Comparison of ENCODE assay signal across 13 cellular contexts in the genomic region with DNA sequence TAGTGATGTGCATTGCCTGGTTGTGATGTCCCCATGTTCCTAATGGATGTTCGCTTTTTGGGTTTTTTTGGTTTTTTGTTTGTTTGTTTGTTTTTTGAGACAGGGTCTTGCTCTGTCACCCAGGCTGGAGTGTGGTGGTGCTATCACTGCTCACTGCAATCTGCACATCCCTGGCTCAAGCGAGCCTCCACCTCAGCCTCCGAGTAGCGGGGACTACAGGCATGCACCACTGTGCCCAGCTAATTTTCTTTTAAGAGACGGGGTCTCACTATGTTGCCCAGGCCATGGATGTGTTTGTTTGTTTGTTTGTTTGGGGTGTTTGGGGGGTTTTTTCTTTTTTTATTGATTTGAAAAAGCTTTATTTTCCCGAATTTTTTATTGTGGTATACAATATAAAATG. TPM values are rescaled to one million over a fixed set of nuclear protein-coding genes. Genes with fewer than 3 reads are reported as not detected.
DNase-seq lines count a peak whose midpoint lies in the region; ATAC-seq, FAIRE-seq and TF ChIP-seq lines count a peak whose summit lies in the region.
"Had no signal": no experiment of that assay in that cellular context is flagged by ENCODE, and none has a peak within 500 bp of the region (broad histone marks: within the 10 kb centered on the region; RNA-seq: fewer than 3 reads in every experiment).

No MANE protein-coding gene starts in this region.

- H3K27ac ChIP-seq in CD8-positive, alpha-beta memory T cell (ENCODE audit: low read depth, low read length), result no peak overlapping the region
- H3K27ac ChIP-seq in right atrium auricular region (peak overlapping the region in 1 of 2 donors; percentile 35), sigmoid colon (peak overlapping the region; percentile 98 to 100 (median 99))
- H3K27ac ChIP-seq: VCaP had no signal

- peaks cover 47 to 53% of the 10 kb centered on the region in 2 donors for H3K27me3 Mint-ChIP-seq in CD8-positive, alpha-beta memory T cell
- H3K27me3 Mint-ChIP-seq in WTC11 (ENCODE audit: low read depth), result peaks cover 8% of the 10 kb centered on the region

- DNase-seq in CD8-positive, alpha-beta memory T cell, result no peak
- no peak for DNase-seq in WTC11 (ENCODE audit: low spot score)
- peak; percentile 57 for DNase-seq in right atrium auricular region (ENCODE audit: low spot score)
- DNase-seq in sigmoid colon, result peak; percentile 59
- DNase-seq in urothelium cell line (ENCODE audit: low spot score), result no peak
- DNase-seq: activated gamma-delta T cell treated with Interleukin-2 at 50 U/mL for 16 hours, retina had no signal

- H3K9me3 Mint-ChIP-seq in CD8-positive, alpha-beta memory T cell, result peaks cover 25 to 32% (median 27%) of the 10 kb centered on the region in 5 donors
- H3K9me3 Mint-ChIP-seq in WTC11, result peaks cover 37% of the 10 kb centered on the region

- H3K27me3 ChIP-seq in CD8-positive, alpha-beta memory T cell (ENCODE audit: insufficient read depth, low read length, poor library complexity, severe bottlenecking), result no peaks in the 10 kb centered on the region
- H3K27me3 ChIP-seq in right atrium auricular region (no peaks in the 10 kb centered on the region), sigmoid colon (no peaks in the 10 kb centered on the region)

- 76 to 82% methylated on average over 6 of the region's 6 CpGs for WGBS in sigmoid colon, 2 donors

- no peak for TF ChIP-seq EP300 in sigmoid colon (IDR thresholded peaks at IDR 0.05)

- no peak for ATAC-seq in WTC11
- no peak for ATAC-seq in GM21576 (IDR thresholded peaks at IDR 0.05; ENCODE audit: unreplicated experiment)
- ATAC-seq in HG02759 (IDR thresholded peaks at IDR 0.05; ENCODE audit: unreplicated experiment), result no peak

- CTCF ChIA-PET in CD8-positive, alpha-beta memory T cell (lab: Charles Lee), result no interaction called here
- CTCF ChIA-PET in WTC11 (lab: Charles Lee), result interaction anchor here (5.0 kb wide), 1 partner anchor 128 kb away, joined by 33 read pairs; no protein-coding TSS in a partner anchor

- peak overlapping the region in 1 of 8 donors; percentile 38 for H3K27ac Mint-ChIP-seq in CD8-positive, alpha-beta memory T cell
- no peak overlapping the region for H3K27ac Mint-ChIP-seq in WTC11

- H3K4me1 Mint-ChIP-seq in CD8-positive, alpha-beta memory T cell, result peaks cover 11 to 25% (median 16%) of the 10 kb centered on the region in 3 donors
- peaks cover 6% of the 10 kb centered on the region for H3K4me1 Mint-ChIP-seq in WTC11

- H3K36me3 ChIP-seq in CD8-positive, alpha-beta memory T cell (ENCODE audit: insufficient read depth, low read length), result no peaks in the 10 kb centered on the region
- no peaks in the 10 kb centered on the region for H3K36me3 ChIP-seq in right atrium auricular region
- no peaks in the 10 kb centered on the region for H3K36me3 ChIP-seq in sigmoid colon
- H3K36me3 ChIP-seq: Peyer's patch had no signal

- no peak for FAIRE-seq in urothelium cell line (lab: Jason Lieb, UNC)
- FAIRE-seq: endometrium had no signal

- H3K4me3 ChIP-seq in CD8-positive, alpha-beta memory T cell (ENCODE audit: low read length), result no peak overlapping the region
- peak overlapping the region in 1 of 2 donors; percentile 88 for H3K4me3 ChIP-seq in right atrium auricular region
- peak overlapping the region; percentile 89 to 98 (median 92) for H3K4me3 ChIP-seq in sigmoid colon

- no peak for TF ChIP-seq CTCF in WTC11 (IDR thresholded peaks at IDR 0.05)
- TF ChIP-seq CTCF in right atrium auricular region (IDR thresholded peaks at IDR 0.05), result no peak
- no peak for TF ChIP-seq CTCF in sigmoid colon (IDR thresholded peaks at IDR 0.05)

- H3K4me1 ChIP-seq in CD8-positive, alpha-beta memory T cell (ENCODE audit: insufficient read depth, low read length), result no peaks in the 10 kb centered on the region
- H3K4me1 ChIP-seq in right atrium auricular region, result peaks cover 0 to 6% of the 10 kb centered on the region in 2 donors
- H3K4me1 ChIP-seq in sigmoid colon, result peaks cover 0 to 48% (median 36%) of the 10 kb centered on the region in 4 donors

- POLR2A ChIA-PET in CD8-positive, alpha-beta memory T cell (lab: Charles Lee), result no interaction called here
- POLR2A ChIA-PET in WTC11 (lab: Charles Lee), result no interaction called here

- peak overlapping the region in 6 of 7 donors; percentile 37 to 88 (median 57) for H3K4me3 Mint-ChIP-seq in CD8-positive, alpha-beta memory T cell
- no peak overlapping the region; the same call in 1 of the 2 replicates for H3K4me3 Mint-ChIP-seq in WTC11

- H3K9me3 ChIP-seq in CD8-positive, alpha-beta memory T cell (ENCODE audit: low read length), result no peaks in the 10 kb centered on the region
- H3K9me3 ChIP-seq in right atrium auricular region (peaks cover 0 to 15% of the 10 kb centered on the region in 2 donors), sigmoid colon (peaks cover 0 to 8% (median 0%) of the 10 kb centered on the region in 4 donors)

- intact Hi-C loops in sigmoid colon (cut with DNase I), result no loop called here

- no peak for TF ChIP-seq POLR2A in sigmoid colon (IDR thresholded peaks at IDR 0.05)

- H3K36me3 Mint-ChIP-seq in CD8-positive, alpha-beta memory T cell, result peaks cover 0 to 36% (median 3%) of the 10 kb centered on the region in 3 donors
- peaks cover 43% of the 10 kb centered on the region for H3K36me3 Mint-ChIP-seq in WTC11

TF ChIP-seq in WTC11, 78 proteins besides CTCF, POLR2A, EP300 and RAD21:
- TF ChIP-seq, protein P1, sequence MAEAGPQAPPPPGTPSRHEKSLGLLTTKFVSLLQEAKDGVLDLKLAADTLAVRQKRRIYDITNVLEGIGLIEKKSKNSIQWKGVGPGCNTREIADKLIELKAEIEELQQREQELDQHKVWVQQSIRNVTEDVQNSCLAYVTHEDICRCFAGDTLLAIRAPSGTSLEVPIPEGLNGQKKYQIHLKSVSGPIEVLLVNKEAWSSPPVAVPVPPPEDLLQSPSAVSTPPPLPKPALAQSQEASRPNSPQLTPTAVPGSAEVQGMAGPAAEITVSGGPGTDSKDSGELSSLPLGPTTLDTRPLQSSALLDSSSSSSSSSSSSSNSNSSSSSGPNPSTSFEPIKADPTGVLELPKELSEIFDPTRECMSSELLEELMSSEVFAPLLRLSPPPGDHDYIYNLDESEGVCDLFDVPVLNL (CRISPR knock-in tag; IDR thresholded peaks at IDR 0.05; ENCODE audit: borderline replicate concordance, low read depth), result no peak
- TF ChIP-seq ZNF121 (CRISPR knock-in tag; IDR thresholded peaks at IDR 0.05), result 0 out of 2 replicates have a peak, but pooled peaks have one; percentile 29

RNA-seq across cellular contexts. Expression of a gene that starts 2.1 kb away (rescaled TPM):
- 10 to 100 TPM; 22.8 to 25.1 TPM for total RNA-seq in CD8-positive, alpha-beta memory T cell
- polyA plus RNA-seq in CD8-positive, alpha-beta memory T cell, result 17.4 TPM
- 111 to 138 TPM (median 138 TPM) in 3 replicates for total RNA-seq in WTC11 (2021)
- total RNA-seq in right atrium auricular region, result 100 to 1,000 TPM; 249 to 252 TPM
- 1,000 to 10,000 TPM in 2 of 4 donors, 100 to 1,000 TPM in 2; 570 to 1,745 (median 1,082) TPM for total RNA-seq in sigmoid colon
- polyA plus RNA-seq in sigmoid colon, result 100 to 1,000 TPM in 1 of 3 donors, 10 to 100 TPM in 2; 14.3 to 233 (median 37.8) TPM

RNA-seq across cellular contexts. Expression of a gene that starts 55.4 kb away (rescaled TPM):
- not detected for total RNA-seq in CD8-positive, alpha-beta memory T cell
- polyA plus RNA-seq in CD8-positive, alpha-beta memory T cell, result not detected
- total RNA-seq in WTC11 (2021), result 6.1 to 9.6 TPM (median 9.5 TPM) in 3 replicates
- total RNA-seq in right atrium auricular region, result under 1 TPM in 1 of 2 donors, not detected in 1; 0.24 TPM
- total RNA-seq in sigmoid colon, result 1 to 10 TPM in 1 of 4 donors, not detected in 3; 1.4 TPM
- under 1 TPM in 1 of 3 donors, not detected in 2; 0.20 TPM for polyA plus RNA-seq in sigmoid colon
- total RNA-seq: LHCN-M2 had no signal

Comparison
In these comparisons a context has a peak if more than half of its experiments do, and no peak if none do; other contexts are left out.
1. DNase-seq: peak in right atrium auricular region (single experiment) and sigmoid colon (single experiment); none in CD8-positive, alpha-beta memory T cell (0 of 5), WTC11 (single experiment) and urothelium cell line (single experiment).